In the genomic region with DNA sequence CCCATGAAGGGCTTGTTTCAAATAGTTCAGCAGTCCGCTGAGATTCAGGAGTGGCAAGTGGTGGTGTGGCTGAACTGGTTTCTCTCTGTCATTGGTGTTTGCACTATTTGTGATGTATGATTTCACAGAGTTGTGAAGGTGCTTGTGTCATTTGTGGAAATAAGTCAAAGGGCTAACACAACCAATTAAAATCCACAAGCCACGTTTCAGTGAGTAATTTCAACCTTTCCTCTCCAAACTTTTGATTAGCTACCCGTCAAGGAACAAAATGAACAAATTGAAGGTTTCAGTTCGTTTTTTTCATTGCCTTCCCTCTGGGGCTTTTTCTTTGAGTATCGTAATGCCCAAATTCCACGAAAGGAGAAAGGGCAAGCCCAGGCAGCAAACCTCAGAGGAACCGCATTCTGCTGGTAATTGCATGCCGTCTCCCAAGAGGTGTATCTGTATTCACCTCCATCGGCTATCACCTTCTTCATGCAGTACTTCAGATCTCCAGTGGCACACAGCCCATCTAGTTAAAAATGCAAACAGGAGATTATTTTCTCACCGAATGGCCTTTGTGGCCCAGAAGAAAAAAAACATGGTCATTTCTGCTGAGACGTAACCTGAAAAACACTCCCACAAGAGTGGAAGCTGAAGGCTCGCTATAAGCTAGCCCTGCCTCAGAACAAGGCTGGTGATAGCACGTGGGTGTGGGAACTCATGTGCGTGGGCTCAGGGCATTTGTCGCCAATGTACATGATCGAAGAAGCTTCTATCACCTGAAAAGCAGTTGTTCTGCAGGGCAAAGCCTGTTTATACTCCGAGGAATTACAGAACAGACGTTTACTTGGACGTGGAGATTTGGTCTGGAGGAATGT, we compare ENCODE assay signal across 11 cellular contexts.
DNase-seq lines count a peak whose midpoint lies in the region; ATAC-seq lines count a peak whose summit lies in the region.
"Had no signal": no experiment of that assay in that cellular context is flagged by ENCODE, and none has a peak within 500 bp of the region (broad histone marks: within the 10 kb centered on the region; RNA-seq: fewer than 3 reads in every experiment).

No MANE protein-coding gene starts in this region.

- intact Hi-C loops in activated T-helper 2 cell treated with anti-CD3 and anti-CD28 coated beads, Interferon-gamma antibody, Interleukin-2, Interleukin-4, amounts not matched to agents 10 μg/mL and 5 μg/mL and 100 μg/mL, durations not matched to agents 14 hours and 24 hours and 36 hours (cut with micrococcal nuclease): no loop called here

- H3K36me3 Mint-ChIP-seq in activated T-helper 2 cell treated with anti-CD3 and anti-CD28 coated beads, Interferon-gamma antibody, Interleukin-2, Interleukin-4, amounts not matched to agents 10 μg/mL and 5 μg/mL and 100 μg/mL, durations not matched to agents 14 hours and 24 hours and 36 hours (ENCODE audit: low read depth): peaks cover 28% of the 10 kb centered on the region

- peak overlapping the region; percentile 4 for H3K27ac Mint-ChIP-seq in activated T-helper 2 cell treated with anti-CD3 and anti-CD28 coated beads, Interferon-gamma antibody, Interleukin-2, Interleukin-4, amounts not matched to agents 10 μg/mL and 5 μg/mL and 100 μg/mL, durations not matched to agents 14 hours and 24 hours and 36 hours

- H3K27me3 ChIP-seq in BLaER1: no peaks in the 10 kb centered on the region
- H3K27me3 ChIP-seq: left lung had no signal

- H3K4me3 ChIP-seq in BLaER1: no peak overlapping the region
- H3K4me3 ChIP-seq: left lung, skin epidermis, thoracic aorta had no signal

- peaks cover 4% of the 10 kb centered on the region; the same call in 1 of the 2 replicates for H3K36me3 ChIP-seq in BLaER1
- H3K36me3 ChIP-seq: left lung, thoracic aorta had no signal

- H3K9ac ChIP-seq in BLaER1: no peak overlapping the region

- no peak overlapping the region for H3K27ac ChIP-seq in BLaER1
- H3K27ac ChIP-seq: left lung, thoracic aorta had no signal

- no peak for DNase-seq in activated T-helper 2 cell treated with anti-CD3 and anti-CD28 coated beads, Interferon-gamma antibody, Interleukin-2, Interleukin-4, amounts not matched to agents 10 μg/mL and 5 μg/mL and 100 μg/mL, durations not matched to agents 14 hours and 24 hours and 36 hours (ENCODE audit: low spot score)
- no peak for DNase-seq in putamen (ENCODE audit: low spot score)
- no peak for DNase-seq in GM19240 (ENCODE audit: insufficient read length, low spot score)
- no peak for DNase-seq in occipital lobe (lab: John Stamatoyannopoulos, UW)
- DNase-seq in SIG-M5 (lab: John Stamatoyannopoulos, UW): no peak
- DNase-seq: left lung had no signal

- peak overlapping the region; percentile 40 for H3K4me2 ChIP-seq in BLaER1

- H3K27me3 Mint-ChIP-seq in activated T-helper 2 cell treated with anti-CD3 and anti-CD28 coated beads, Interferon-gamma antibody, Interleukin-2, Interleukin-4, amounts not matched to agents 10 μg/mL and 5 μg/mL and 100 μg/mL, durations not matched to agents 14 hours and 24 hours and 36 hours (ENCODE audit: low read depth): no peaks in the 10 kb centered on the region

- peak; percentile 45 for ATAC-seq in GM18907 (IDR thresholded peaks at IDR 0.05; ENCODE audit: unreplicated experiment)
- ATAC-seq in HG02798 (IDR thresholded peaks at IDR 0.05; ENCODE audit: poor library complexity, unreplicated experiment): peak; percentile 62

- no peaks in the 10 kb centered on the region for H4K20me1 ChIP-seq in BLaER1

- H3K4me1 Mint-ChIP-seq in activated T-helper 2 cell treated with anti-CD3 and anti-CD28 coated beads, Interferon-gamma antibody, Interleukin-2, Interleukin-4, amounts not matched to agents 10 μg/mL and 5 μg/mL and 100 μg/mL, durations not matched to agents 14 hours and 24 hours and 36 hours (ENCODE audit: low read depth): peaks cover 26% of the 10 kb centered on the region

- no peak overlapping the region for H3K4me3 Mint-ChIP-seq in activated T-helper 2 cell treated with anti-CD3 and anti-CD28 coated beads, Interferon-gamma antibody, Interleukin-2, Interleukin-4, amounts not matched to agents 10 μg/mL and 5 μg/mL and 100 μg/mL, durations not matched to agents 14 hours and 24 hours and 36 hours (ENCODE audit: low read depth)

- peaks cover 7% of the 10 kb centered on the region for H3K9me3 Mint-ChIP-seq in activated T-helper 2 cell treated with anti-CD3 and anti-CD28 coated beads, Interferon-gamma antibody, Interleukin-2, Interleukin-4, amounts not matched to agents 10 μg/mL and 5 μg/mL and 100 μg/mL, durations not matched to agents 14 hours and 24 hours and 36 hours

- H3K4me1 ChIP-seq in BLaER1: peaks cover 10% of the 10 kb centered on the region

- peaks cover 7% of the 10 kb centered on the region; the same call in 1 of the 2 replicates for H3K9me3 ChIP-seq in BLaER1
- H3K9me3 ChIP-seq: left lung, thoracic aorta had no signal
